Comparison of ENCODE assay signal across 17 cellular contexts in the genomic region with DNA sequence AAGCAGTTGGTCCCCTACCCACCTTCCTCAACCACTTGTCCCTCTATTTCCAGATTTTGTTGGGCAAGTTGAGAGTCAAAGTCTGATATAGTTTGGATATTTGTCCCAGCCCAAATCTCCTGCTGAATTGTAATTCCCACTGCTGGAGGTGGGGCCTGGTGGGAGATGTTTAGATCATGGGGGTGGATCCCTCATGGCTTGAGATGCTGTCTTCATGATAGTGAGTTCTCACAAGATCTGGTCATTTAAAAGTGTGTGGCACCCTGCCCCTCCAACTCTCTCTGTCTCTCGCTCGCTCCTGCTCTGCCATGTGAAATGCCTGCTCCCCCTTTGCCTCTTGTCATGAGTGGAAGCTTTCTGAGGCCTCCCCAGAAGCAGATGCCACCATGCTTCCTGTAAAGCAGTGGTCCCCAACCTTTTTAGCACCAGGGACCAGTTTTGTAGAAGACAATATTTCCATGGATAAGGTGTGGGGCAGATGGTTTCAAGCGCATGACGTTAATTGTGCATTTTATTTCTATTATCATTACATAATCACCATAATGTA. TPM values are rescaled to one million over a fixed set of nuclear protein-coding genes. Genes with fewer than 3 reads are reported as not detected.
DNase-seq lines count a peak whose midpoint lies in the region.
"Had no signal": no experiment of that assay in that cellular context is flagged by ENCODE, and none has a peak within 500 bp of the region (broad histone marks: within the 10 kb centered on the region; RNA-seq: fewer than 3 reads in every experiment).

No MANE protein-coding gene starts in this region.

- H3K4me3 ChIP-seq in Karpas-422 (ENCODE audit: low read length), result no peak overlapping the region
- H3K4me3 ChIP-seq: BLaER1, GM23338 had no signal

- no peak overlapping the region for H3K4me2 ChIP-seq in Karpas-422 (ENCODE audit: low read depth, low read length, poor library complexity, severe bottlenecking)
- H3K4me2 ChIP-seq: BLaER1, GM23338 had no signal

- no peaks in the 10 kb centered on the region for H3K4me1 ChIP-seq in Karpas-422 (ENCODE audit: low read length)
- H3K4me1 ChIP-seq: BLaER1 had no signal

- peaks cover 33% of the 10 kb centered on the region for H3K27me3 Mint-ChIP-seq in activated CD4-positive, alpha-beta T cell treated with anti-CD3 and anti-CD28 coated beads, Interleukin-2, amount 10 ng/mL, durations not matched to agents 24 days and 14 days
- peaks cover 40% of the 10 kb centered on the region for H3K27me3 Mint-ChIP-seq in activated naive CD4-positive, alpha-beta T cell treated with anti-CD3 and anti-CD28 coated beads, Interleukin-2, amount 10 ng/mL, durations not matched to agents 7 days and 5 days
- H3K27me3 Mint-ChIP-seq in activated naive CD4-positive, alpha-beta T cell treated with anti-CD3 and anti-CD28 coated beads for 36 hours (ENCODE audit: low read depth), result no peaks in the 10 kb centered on the region

- no peaks in the 10 kb centered on the region for H3K9me2 ChIP-seq in Karpas-422 (replicated peaks; ENCODE audit: insufficient read depth, low read length)

- H2AFZ ChIP-seq in Karpas-422 (ENCODE audit: low read length), result no peak overlapping the region
- H2AFZ ChIP-seq: GM23338 had no signal

- no peaks in the 10 kb centered on the region for H3K79me2 ChIP-seq in Karpas-422 (ENCODE audit: low read length)

- H3K9ac ChIP-seq in Karpas-422 (ENCODE audit: low read length), result no peak overlapping the region
- H3K9ac ChIP-seq: BLaER1 had no signal

- peak; percentile 51 for DNase-seq in activated CD4-positive, alpha-beta T cell treated with anti-CD3 and anti-CD28 coated beads, Interleukin-2, amount 10 ng/mL, durations not matched to agents 24 days and 14 days
- DNase-seq in activated CD4-positive, alpha-beta T cell treated with anti-CD3 and anti-CD28 coated beads for 48 hours, result no peak
- DNase-seq in activated naive CD4-positive, alpha-beta T cell treated with anti-CD3 and anti-CD28 coated beads, Interleukin-2, amount 10 ng/mL, durations not matched to agents 7 days and 5 days, result no peak
- DNase-seq in activated naive CD4-positive, alpha-beta T cell treated with anti-CD3 and anti-CD28 coated beads for 36 hours, result no peak
- DNase-seq in posterior vena cava (ENCODE audit: low spot score) (peak; percentile 20), Karpas-422 (no peak)
- DNase-seq: Caco-2; CD4-positive, CD25-positive, alpha-beta regulatory T cell; CD8-positive, alpha-beta T cell; DMS153; DND-41; H9 had no signal

- no peak overlapping the region for H3K27ac ChIP-seq in Karpas-422 (ENCODE audit: low read length)
- H3K27ac ChIP-seq: 22Rv1, BLaER1, C4-2B had no signal

- no peaks in the 10 kb centered on the region for H3K4me1 Mint-ChIP-seq in activated CD4-positive, alpha-beta T cell treated with anti-CD3 and anti-CD28 coated beads, Interleukin-2, amount 10 ng/mL, durations not matched to agents 24 days and 14 days
- no peaks in the 10 kb centered on the region for H3K4me1 Mint-ChIP-seq in activated naive CD4-positive, alpha-beta T cell treated with anti-CD3 and anti-CD28 coated beads, Interleukin-2, amount 10 ng/mL, durations not matched to agents 7 days and 5 days
- H3K4me1 Mint-ChIP-seq in activated naive CD4-positive, alpha-beta T cell treated with anti-CD3 and anti-CD28 coated beads for 36 hours (ENCODE audit: low read depth), result no peaks in the 10 kb centered on the region
- H3K4me1 Mint-ChIP-seq: B cell; CD4-positive, CD25-positive, alpha-beta regulatory T cell had no signal

- CTCF ChIA-PET in activated naive CD4-positive, alpha-beta T cell treated with anti-CD3 and anti-CD28 coated beads, Interleukin-2, amount 10 ng/mL, durations not matched to agents 7 days and 5 days (lab: Charles Lee), result interaction anchor here (1.2 kb wide), 1 partner anchor 11 kb away, joined by 3 read pairs; no protein-coding TSS in a partner anchor
- CTCF ChIA-PET in activated naive CD4-positive, alpha-beta T cell treated with anti-CD3 and anti-CD28 coated beads for 36 hours (lab: Charles Lee), result no interaction called here

- no peak overlapping the region for H3K4me3 Mint-ChIP-seq in activated CD4-positive, alpha-beta T cell treated with anti-CD3 and anti-CD28 coated beads, Interleukin-2, amount 10 ng/mL, durations not matched to agents 24 days and 14 days
- H3K4me3 Mint-ChIP-seq in activated naive CD4-positive, alpha-beta T cell treated with anti-CD3 and anti-CD28 coated beads, Interleukin-2, amount 10 ng/mL, durations not matched to agents 7 days and 5 days, result no peak overlapping the region
- no peak overlapping the region for H3K4me3 Mint-ChIP-seq in activated naive CD4-positive, alpha-beta T cell treated with anti-CD3 and anti-CD28 coated beads for 36 hours
- H3K4me3 Mint-ChIP-seq: B cell; CD4-positive, CD25-positive, alpha-beta regulatory T cell; CD8-positive, alpha-beta T cell; GM23338; H9 had no signal

- peaks cover 1% of the 10 kb centered on the region for H3K9me3 Mint-ChIP-seq in activated CD4-positive, alpha-beta T cell treated with anti-CD3 and anti-CD28 coated beads, Interleukin-2, amount 10 ng/mL, durations not matched to agents 24 days and 14 days
- H3K9me3 Mint-ChIP-seq in activated naive CD4-positive, alpha-beta T cell treated with anti-CD3 and anti-CD28 coated beads, Interleukin-2, amount 10 ng/mL, durations not matched to agents 7 days and 5 days, result peaks cover 2% of the 10 kb centered on the region
- H3K9me3 Mint-ChIP-seq in activated naive CD4-positive, alpha-beta T cell treated with anti-CD3 and anti-CD28 coated beads for 36 hours, result peaks cover 4% of the 10 kb centered on the region

- no peaks in the 10 kb centered on the region for H3K9me3 ChIP-seq in Karpas-422 (ENCODE audit: low read length)
- H3K9me3 ChIP-seq: BLaER1, Caco-2 had no signal

- no peak overlapping the region for H3K27ac Mint-ChIP-seq in activated CD4-positive, alpha-beta T cell treated with anti-CD3 and anti-CD28 coated beads, Interleukin-2, amount 10 ng/mL, durations not matched to agents 24 days and 14 days
- H3K27ac Mint-ChIP-seq in activated naive CD4-positive, alpha-beta T cell treated with anti-CD3 and anti-CD28 coated beads, Interleukin-2, amount 10 ng/mL, durations not matched to agents 7 days and 5 days, result peak overlapping the region; percentile 39
- H3K27ac Mint-ChIP-seq in activated naive CD4-positive, alpha-beta T cell treated with anti-CD3 and anti-CD28 coated beads for 36 hours, result no peak overlapping the region
- H3K27ac Mint-ChIP-seq: B cell; CD4-positive, CD25-positive, alpha-beta regulatory T cell; CD8-positive, alpha-beta T cell; GM23338; H9 had no signal

- intact Hi-C loops in activated CD4-positive, alpha-beta T cell treated with anti-CD3 and anti-CD28 coated beads, Interleukin-2, amount 10 ng/mL, durations not matched to agents 24 days and 14 days (cut with micrococcal nuclease), result no loop called here
- intact Hi-C loops in activated naive CD4-positive, alpha-beta T cell treated with anti-CD3 and anti-CD28 coated beads for 36 hours (cut with micrococcal nuclease), result no loop called here
- intact Hi-C loops in posterior vena cava (cut with DNase I), result no loop called here

- H3K36me3 ChIP-seq in Karpas-422 (ENCODE audit: insufficient read depth, low read length), result no peaks in the 10 kb centered on the region
- H3K36me3 ChIP-seq: BLaER1 had no signal

- H4K20me1 ChIP-seq in Karpas-422 (ENCODE audit: insufficient read depth, low read depth, low read length), result no peaks in the 10 kb centered on the region
- H4K20me1 ChIP-seq: BLaER1 had no signal

- H3K27me3 ChIP-seq in Karpas-422 (ENCODE audit: low read length), result no peaks in the 10 kb centered on the region
- H3K27me3 ChIP-seq: BLaER1 had no signal

- no peaks in the 10 kb centered on the region for H3K36me3 Mint-ChIP-seq in activated CD4-positive, alpha-beta T cell treated with anti-CD3 and anti-CD28 coated beads, Interleukin-2, amount 10 ng/mL, durations not matched to agents 24 days and 14 days (ENCODE audit: low read depth)
- no peaks in the 10 kb centered on the region for H3K36me3 Mint-ChIP-seq in activated naive CD4-positive, alpha-beta T cell treated with anti-CD3 and anti-CD28 coated beads, Interleukin-2, amount 10 ng/mL, durations not matched to agents 7 days and 5 days
- H3K36me3 Mint-ChIP-seq in activated naive CD4-positive, alpha-beta T cell treated with anti-CD3 and anti-CD28 coated beads for 36 hours (ENCODE audit: low read depth), result peaks cover 1% of the 10 kb centered on the region
- H3K36me3 Mint-ChIP-seq: CD4-positive, CD25-positive, alpha-beta regulatory T cell; CD8-positive, alpha-beta T cell had no signal

RNA-seq across cellular contexts. Expression of gene BCL11B, which starts 37.3 kb away (rescaled TPM):
- 48.2 and 48.5 TPM in 2 replicates for total RNA-seq in activated CD4-positive, alpha-beta T cell treated with anti-CD3 and anti-CD28 coated beads, Interleukin-2, amount 10 ng/mL, durations not matched to agents 24 days and 14 days
- total RNA-seq in activated naive CD4-positive, alpha-beta T cell treated with anti-CD3 and anti-CD28 coated beads for 36 hours, result 10 to 100 TPM; 71.7 to 71.9 TPM
- total RNA-seq in posterior vena cava, result 1 to 10 TPM in 1 of 2 donors, under 1 TPM in 1; 0.43 to 1.5 TPM
- not detected in 2 replicates for total RNA-seq in Karpas-422 (2014; rRNA removed; shearing (Covaris generic); ENCODE audit: low replicate concordance)

Comparison
In these comparisons a context has a peak if more than half of its experiments do, and no peak if none do; other contexts are left out.
1. DNase-seq: peak in activated CD4-positive, alpha-beta T cell treated with anti-CD3 and anti-CD28 coated beads, Interleukin-2, amount 10 ng/mL, durations not matched to agents 24 days and 14 days (single experiment) and posterior vena cava (single experiment); none in activated CD4-positive, alpha-beta T cell treated with anti-CD3 and anti-CD28 coated beads for 48 hours (single experiment), activated naive CD4-positive, alpha-beta T cell treated with anti-CD3 and anti-CD28 coated beads, Interleukin-2, amount 10 ng/mL, durations not matched to agents 7 days and 5 days (single experiment), activated naive CD4-positive, alpha-beta T cell treated with anti-CD3 and anti-CD28 coated beads for 36 hours (single experiment) and Karpas-422 (single experiment).
2. RNA of gene BCL11B, which starts 37.3 kb away (total RNA-seq): 71.7 to 71.9 TPM in activated naive CD4-positive, alpha-beta T cell treated with anti-CD3 and anti-CD28 coated beads for 36 hours and 48.2 to 48.5 TPM in activated CD4-positive, alpha-beta T cell treated with anti-CD3 and anti-CD28 coated beads, Interleukin-2, amount 10 ng/mL, durations not matched to agents 24 days and 14 days; 0.43 to 1.5 TPM in posterior vena cava and not detected in Karpas-422; every median in the first group is over 10 times any median in the second.